In the genomic region with DNA sequence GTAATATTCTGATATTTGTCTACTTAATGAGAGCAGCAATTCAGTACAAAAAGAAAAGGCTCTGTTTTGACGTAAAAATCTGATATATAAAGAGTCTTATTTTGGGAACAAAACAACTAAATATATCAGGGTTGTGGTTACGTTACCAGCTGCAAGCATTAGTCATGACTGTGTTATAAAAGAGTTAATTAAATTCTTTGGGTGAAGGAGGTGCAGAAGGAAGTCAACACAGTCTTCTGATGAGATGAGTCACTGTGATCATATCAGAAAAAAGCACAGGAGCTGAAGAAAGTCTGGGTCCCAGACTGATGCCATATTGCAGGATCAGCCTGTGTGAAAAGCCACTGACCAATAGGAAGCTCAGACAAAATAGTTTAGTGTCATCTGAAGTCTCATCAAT, we compare ENCODE assay signal across 14 cellular contexts.
A peak's percentile ranks its signal among the peaks of the same experiment; 100 is the strongest.
DNase-seq lines count a peak whose midpoint lies in the region; ATAC-seq and TF ChIP-seq lines count a peak whose summit lies in the region.
"Had no signal": no experiment of that assay in that cellular context is flagged by ENCODE, and none has a peak within 500 bp of the region (broad histone marks: within the 10 kb centered on the region; RNA-seq: fewer than 3 reads in every experiment).

No MANE protein-coding gene starts in this region.

- no peaks in the 10 kb centered on the region for H3K79me2 ChIP-seq in SU-DHL-6 (ENCODE audit: insufficient read depth, low read length)
- no peaks in the 10 kb centered on the region for H3K79me2 ChIP-seq in osteoblast (ENCODE audit: insufficient read depth, low read length)

- H3K27ac ChIP-seq in SU-DHL-6 (ENCODE audit: low read depth, low read length) (peak overlapping the region; percentile 94), osteoblast (ENCODE audit: low read depth, low read length) (no peak overlapping the region)
- H3K27ac ChIP-seq: C4-2B had no signal

- no peak overlapping the region for H3K4me3 Mint-ChIP-seq in immature natural killer cell
- H3K4me3 Mint-ChIP-seq: stimulated activated naive B cell treated with anti-CD40 and anti-IgM and Interleukin-4, amounts not matched to agents 10 μg/mL and 1 μg/mL and 100 μg/mL, for 72 hours had no signal

- H3K36me3 ChIP-seq in SU-DHL-6 (ENCODE audit: low read length), result no peaks in the 10 kb centered on the region
- H3K36me3 ChIP-seq in osteoblast (ENCODE audit: insufficient read depth, low read length), result no peaks in the 10 kb centered on the region

- no peaks in the 10 kb centered on the region for H3K4me1 Mint-ChIP-seq in immature natural killer cell
- H3K4me1 Mint-ChIP-seq: stimulated activated naive B cell treated with anti-CD40 and anti-IgM and Interleukin-4, amounts not matched to agents 10 μg/mL and 1 μg/mL and 100 μg/mL, for 72 hours had no signal

- no peak overlapping the region for H2AFZ ChIP-seq in SU-DHL-6 (ENCODE audit: low read depth, low read length, severe bottlenecking)
- H2AFZ ChIP-seq in osteoblast (ENCODE audit: low read length), result no peak overlapping the region

- peaks cover 26% of the 10 kb centered on the region for H3F3A ChIP-seq in SU-DHL-6 (ENCODE audit: insufficient read depth)

- ATAC-seq in GM19351 (IDR thresholded peaks at IDR 0.05; ENCODE audit: unreplicated experiment), result no peak
- ATAC-seq: stimulated activated naive B cell treated with anti-CD40 and anti-IgM and Interleukin-4, amounts not matched to agents 10 μg/mL and 1 μg/mL and 100 μg/mL, for 72 hours had no signal

- no peak overlapping the region for H3K27ac Mint-ChIP-seq in immature natural killer cell
- H3K27ac Mint-ChIP-seq: stimulated activated naive B cell treated with anti-CD40 and anti-IgM and Interleukin-4, amounts not matched to agents 10 μg/mL and 1 μg/mL and 100 μg/mL, for 72 hours had no signal

- H3K4me3 ChIP-seq in SU-DHL-6 (ENCODE audit: insufficient read depth, low read length, poor library complexity, severe bottlenecking), result peak overlapping the region; percentile 30
- no peak overlapping the region for H3K4me3 ChIP-seq in osteoblast (ENCODE audit: insufficient read depth, low read length)

- no peaks in the 10 kb centered on the region for H3K9me2 ChIP-seq in SU-DHL-6 (replicated peaks; ENCODE audit: insufficient read depth, low read length)

- H3K9me3 Mint-ChIP-seq in immature natural killer cell, result peaks cover 0 to 11% (median 4%) of the 10 kb centered on the region in 6 donors
- H3K9me3 Mint-ChIP-seq: stimulated activated naive B cell treated with anti-CD40 and anti-IgM and Interleukin-4, amounts not matched to agents 10 μg/mL and 1 μg/mL and 100 μg/mL, for 72 hours had no signal

- peak overlapping the region; percentile 32 for H3K9ac ChIP-seq in SU-DHL-6 (ENCODE audit: low read length)

- no peaks in the 10 kb centered on the region for H3K27me3 Mint-ChIP-seq in immature natural killer cell (ENCODE audit: low read depth in 3 of 3)
- H3K27me3 Mint-ChIP-seq: stimulated activated naive B cell treated with anti-CD40 and anti-IgM and Interleukin-4, amounts not matched to agents 10 μg/mL and 1 μg/mL and 100 μg/mL, for 72 hours had no signal

- H3K9me3 ChIP-seq in SU-DHL-6 (ENCODE audit: insufficient read depth, low read length), result no peaks in the 10 kb centered on the region
- no peaks in the 10 kb centered on the region for H3K9me3 ChIP-seq in osteoblast (ENCODE audit: low read depth, low read length)

- no peaks in the 10 kb centered on the region for H3K36me3 Mint-ChIP-seq in immature natural killer cell
- H3K36me3 Mint-ChIP-seq: stimulated activated naive B cell treated with anti-CD40 and anti-IgM and Interleukin-4, amounts not matched to agents 10 μg/mL and 1 μg/mL and 100 μg/mL, for 72 hours had no signal

- no peaks in the 10 kb centered on the region for H4K20me1 ChIP-seq in SU-DHL-6 (ENCODE audit: low read depth, low read length)
- H4K20me1 ChIP-seq in osteoblast (ENCODE audit: insufficient read depth, low read length), result no peaks in the 10 kb centered on the region

- no peaks in the 10 kb centered on the region for H3K27me3 ChIP-seq in SU-DHL-6 (ENCODE audit: low read length)
- no peaks in the 10 kb centered on the region for H3K27me3 ChIP-seq in osteoblast (ENCODE audit: insufficient read depth, low read length)

- TF ChIP-seq CTCF in SU-DHL-6 (IDR thresholded peaks at IDR 0.05; ENCODE audit: insufficient read depth, low read length, poor library complexity, severe bottlenecking), result no peak
- no peak for TF ChIP-seq CTCF in osteoblast (IDR thresholded peaks at IDR 0.05; ENCODE audit: extremely low read depth, low read depth, low read length)

- no peaks in the 10 kb centered on the region for H3K4me1 ChIP-seq in osteoblast (ENCODE audit: insufficient read depth, low read length)

- H3K4me2 ChIP-seq in SU-DHL-6 (ENCODE audit: low read depth, low read length, poor library complexity, severe bottlenecking), result peak overlapping the region; percentile 67
- H3K4me2 ChIP-seq in osteoblast (ENCODE audit: insufficient read depth, low read length), result no peak overlapping the region

- peak; percentile 84 for DNase-seq in COLO829 (ENCODE audit: low spot score)
- peak; percentile 15 for DNase-seq in HPDE6-E6E7 (ENCODE audit: extremely low spot score)
- peak; percentile 57 for DNase-seq in iris pigment epithelial cell (ENCODE audit: low read depth)
- DNase-seq in germinal center (ENCODE audit: low spot score), result no peak
- DNase-seq in immature natural killer cell, result no peak
- DNase-seq in osteoblast (ENCODE audit: insufficient read length, low spot score, missing footprints), result no peak
- DNase-seq: activated CD8-positive, alpha-beta memory T cell treated with anti-CD3 and anti-CD28 coated beads for 24 hours; activated naive CD4-positive, alpha-beta T cell treated with Interleukin-2 at 50 U/mL for 16 hours; NCI-H510A; stimulated activated CD4-positive, alpha-beta T cell treated with anti-CD3 and anti-CD28 coated beads, Interleukin-4, amount 100 ng/mL, for 24 hours; stimulated activated naive B cell treated with anti-CD40 and anti-IgM and Interleukin-4, amounts not matched to agents 10 μg/mL and 1 μg/mL and 100 μg/mL, for 72 hours had no signal

Comparison
In these comparisons a context has a peak if more than half of its experiments do, and no peak if none do; other contexts are left out.
1. DNase-seq: peak in COLO829 (single experiment), HPDE6-E6E7 (single experiment) and iris pigment epithelial cell (single experiment); none in germinal center (single experiment), immature natural killer cell (0 of 3) and osteoblast (single experiment).